1 cellular context compared by ENCODE assay signal in genomic region chr4:101287332-101287731, GRCh38.
TF ChIP-seq lines count a peak whose summit lies in the region.

No MANE protein-coding gene starts in this region.

TF ChIP-seq in WTC11, 78 proteins besides CTCF, POLR2A, EP300 and RAD21 (continued from another document):
- no peak for TF ChIP-seq ZNF281 (CRISPR knock-in tag; IDR thresholded peaks at IDR 0.05)
- TF ChIP-seq NFYB (CRISPR knock-in tag; conservative IDR thresholded peaks at IDR 0.05; ENCODE audit: low read depth): no peak
- TF ChIP-seq SMAD4 (CRISPR knock-in tag; IDR thresholded peaks at IDR 0.05): no peak
- no peak for TF ChIP-seq ESRRA (CRISPR knock-in tag; IDR thresholded peaks at IDR 0.05; ENCODE audit: borderline replicate concordance)
- no peak for TF ChIP-seq ZNF671 (CRISPR knock-in tag; IDR thresholded peaks at IDR 0.05)
- no peak for TF ChIP-seq NR2C2 (CRISPR knock-in tag; IDR thresholded peaks at IDR 0.05)
- TF ChIP-seq ARID4B (CRISPR knock-in tag; IDR thresholded peaks at IDR 0.05; ENCODE audit: borderline replicate concordance): no peak
- TF ChIP-seq ZNF532 (CRISPR knock-in tag; IDR thresholded peaks at IDR 0.05; ENCODE audit: borderline replicate concordance): no peak
- TF ChIP-seq SOX15 (CRISPR knock-in tag; IDR thresholded peaks at IDR 0.05): no peak
- TF ChIP-seq HMGA2 (CRISPR knock-in tag; IDR thresholded peaks at IDR 0.05): no peak
- TF ChIP-seq CREM (CRISPR knock-in tag; IDR thresholded peaks at IDR 0.05): no peak
- TF ChIP-seq IRF2 (CRISPR knock-in tag; IDR thresholded peaks at IDR 0.05; ENCODE audit: borderline replicate concordance, low read depth): no peak
- no peak for TF ChIP-seq ZNF263 (CRISPR knock-in tag; IDR thresholded peaks at IDR 0.05; ENCODE audit: low read depth)
- no peak for TF ChIP-seq ATF2 (CRISPR knock-in tag; IDR thresholded peaks at IDR 0.05; ENCODE audit: borderline replicate concordance, low read depth)
